Comparison of ENCODE assay signal across 23 cellular contexts in the genomic region with DNA sequence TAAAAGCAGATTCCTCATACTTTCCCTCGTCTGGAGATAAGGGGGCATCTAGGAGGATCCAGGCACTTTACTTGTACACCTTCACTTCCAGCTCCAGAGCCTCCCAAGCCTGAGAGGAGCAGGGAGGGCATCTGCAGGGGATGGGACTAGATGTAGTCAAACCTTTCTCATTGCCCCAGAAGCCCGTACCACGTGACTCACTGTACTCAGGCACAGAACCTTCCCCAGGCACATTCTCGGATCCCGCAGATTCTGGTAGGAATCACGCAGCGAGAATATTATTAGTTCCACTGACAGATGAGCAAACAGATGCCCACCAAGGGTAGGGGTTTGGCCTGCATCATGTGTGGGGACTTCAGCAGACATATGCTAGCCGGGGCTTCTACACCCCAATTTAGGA. TPM values are rescaled to one million over a fixed set of nuclear protein-coding genes. Genes with fewer than 3 reads are reported as not detected.
DNase-seq lines count a peak whose midpoint lies in the region; ATAC-seq, FAIRE-seq and TF ChIP-seq lines count a peak whose summit lies in the region.
"Had no signal": no experiment of that assay in that cellular context is flagged by ENCODE, and none has a peak within 500 bp of the region (broad histone marks: within the 10 kb centered on the region; RNA-seq: fewer than 3 reads in every experiment).

No MANE protein-coding gene starts in this region.

- POLR2A ChIA-PET in A549 (lab: Yijun Ruan, JAX) = no interaction called here

- no peak overlapping the region for H3K18ac ChIP-seq in trophoblast cell (ENCODE audit: low read length)

- H3K4ac ChIP-seq in trophoblast cell (ENCODE audit: low read depth, low read length) = no peak overlapping the region

- H3K27ac ChIP-seq in left ventricle myocardium inferior (replicated peaks) = no peak overlapping the region
- no peak overlapping the region for H3K27ac ChIP-seq in A549
- no peak overlapping the region for H3K27ac ChIP-seq in trophoblast cell (ENCODE audit: low read depth, low read length)
- H3K27ac ChIP-seq: BLaER1 treated with 17β-estradiol and CSF1 and Interleukin-3, amounts not matched to agents 10 nM and 100 nM; C4-2B had no signal

- no peak overlapping the region for H4K8ac ChIP-seq in trophoblast cell (ENCODE audit: low read depth, low read length)

- DNase-seq in cardiac septum (ENCODE audit: low spot score) (peak; percentile 20), left ventricle myocardium inferior (no peak), A549 (ENCODE audit: low read depth in 1 of 2, low spot score in 1 of 2) (no peak), trophoblast cell (peak in 1 of 2 donors; percentile 17), head of caudate nucleus (no peak), cerebellar cortex (ENCODE audit: low spot score) (no peak)
- DNase-seq: 8988T; AML-193; Caco-2; Calu3; CD4-positive, alpha-beta T cell; CD8-positive, alpha-beta T cell; DMS79 treated with DMSO at 0.1 percent for 48 hours; GF-D8 had no signal

- TF ChIP-seq EP300 in A549 (IDR thresholded peaks at IDR 0.05) (no peak), Ishikawa (IDR thresholded peaks at IDR 0.05; ENCODE audit: borderline replicate concordance) (no peak)

- H2BK12ac ChIP-seq in trophoblast cell (ENCODE audit: low read length) = no peak overlapping the region

- H4K91ac ChIP-seq in trophoblast cell (ENCODE audit: low read depth, low read length) = no peak overlapping the region

- H3K23ac ChIP-seq in trophoblast cell (ENCODE audit: low read length) = no peak overlapping the region

- H4K12ac ChIP-seq in trophoblast cell (ENCODE audit: low read depth, low read length) = no peak overlapping the region

- intact Hi-C loops in cardiac septum (cut with DNase I) = no loop called here
- intact Hi-C loops in left ventricle myocardium inferior (cut with micrococcal nuclease) = no loop called here
- intact Hi-C loops in head of caudate nucleus (cut with DNase I) = no loop called here

- H2AFZ ChIP-seq in trophoblast cell (ENCODE audit: insufficient read depth, low read length, poor library complexity) = no peak overlapping the region

- H3K36me3 ChIP-seq in left ventricle myocardium inferior = no peaks in the 10 kb centered on the region
- no peaks in the 10 kb centered on the region for H3K36me3 ChIP-seq in trophoblast cell (ENCODE audit: control insufficient read depth in 1 of 2, insufficient read depth in 2 of 2, low read length in 2 of 2)
- H3K36me3 ChIP-seq: BLaER1 treated with 17β-estradiol and CSF1 and Interleukin-3, amounts not matched to agents 10 nM and 100 nM had no signal

- H3K4me2 ChIP-seq in A549 (no peak overlapping the region), trophoblast cell (ENCODE audit: low read length) (no peak overlapping the region)
- H3K4me2 ChIP-seq: BLaER1 treated with 17β-estradiol and CSF1 and Interleukin-3, amounts not matched to agents 10 nM and 100 nM had no signal

- H2BK120ac ChIP-seq in trophoblast cell (ENCODE audit: insufficient read depth, low read length, poor library complexity) = no peak overlapping the region

- TF ChIP-seq CTCF in left ventricle myocardium inferior (IDR thresholded peaks at IDR 0.05; ENCODE audit: borderline replicate concordance) (no peak), A549 (IDR thresholded peaks at IDR 0.05) (no peak)

- no peaks in the 10 kb centered on the region for H3K79me1 ChIP-seq in trophoblast cell (ENCODE audit: low read length)

- H3K27me3 ChIP-seq in left ventricle myocardium inferior (ENCODE audit: low read depth) (peaks cover 17% of the 10 kb centered on the region), trophoblast cell (ENCODE audit: insufficient read depth, low read length) (no peaks in the 10 kb centered on the region)
- H3K27me3 ChIP-seq: BLaER1 treated with 17β-estradiol and CSF1 and Interleukin-3, amounts not matched to agents 10 nM and 100 nM had no signal

- H3K9me3 ChIP-seq in left ventricle myocardium inferior (replicated peaks) = no peaks in the 10 kb centered on the region
- H3K9me3 ChIP-seq in A549 = no peaks in the 10 kb centered on the region
- H3K9me3 ChIP-seq in trophoblast cell (ENCODE audit: insufficient read depth, low read depth, low read length) = peaks cover 7% of the 10 kb centered on the region
- H3K9me3 ChIP-seq: Caco-2 had no signal

- no peak for ATAC-seq in A549
- ATAC-seq: CD8-positive, alpha-beta T cell had no signal

- H3K79me2 ChIP-seq in trophoblast cell (ENCODE audit: control insufficient read depth, insufficient read depth, low read length, poor library complexity) = no peaks in the 10 kb centered on the region

- 14% methylated on average over 8 of the region's 8 CpGs for WGBS in A549 (ENCODE audit: missing lambda C conversion rate)
- WGBS in trophoblast cell (ENCODE audit: extremely low coverage, insufficient coverage, insufficient read length) = no CpG with 5 or more reads among the region's 8 CpGs

- CTCF ChIA-PET in A549 (lab: Yijun Ruan, JAX) = interaction anchor here (1.5 to 2.9 kb wide), 2 partner anchors 11 to 25 kb away, joined by 4 to 12 read pairs; a partner anchor contains a TSS

- H3K9ac ChIP-seq in trophoblast cell (ENCODE audit: low read length) = peak overlapping the region; percentile 34
- H3K9ac ChIP-seq: BLaER1 treated with 17β-estradiol and CSF1 and Interleukin-3, amounts not matched to agents 10 nM and 100 nM had no signal

- no peak for TF ChIP-seq POLR2A in A549 (IDR thresholded peaks at IDR 0.05; ENCODE audit: low read length)

- no peak overlapping the region for H3K14ac ChIP-seq in trophoblast cell (ENCODE audit: low read length)

- FAIRE-seq in A549 (lab: Jason Lieb, UNC) = no peak
- FAIRE-seq: A204.1, D721Med, G401.6, GM12891, GM19239 had no signal

- no peaks in the 10 kb centered on the region for H3K4me1 ChIP-seq in left ventricle myocardium inferior
- H3K4me1 ChIP-seq in A549 = no peaks in the 10 kb centered on the region
- no peaks in the 10 kb centered on the region for H3K4me1 ChIP-seq in trophoblast cell (ENCODE audit: control insufficient read depth in 1 of 2, insufficient read depth in 2 of 2, low read length in 2 of 2)
- H3K4me1 ChIP-seq: Caco-2 had no signal

- no peak overlapping the region for H2AK5ac ChIP-seq in trophoblast cell (ENCODE audit: low read length)

- H2BK5ac ChIP-seq in trophoblast cell (ENCODE audit: low read depth, low read length, poor library complexity) = no peak overlapping the region

- H3K4me3 ChIP-seq in left ventricle myocardium inferior = no peak overlapping the region
- H3K4me3 ChIP-seq in A549 = no peak overlapping the region
- no peak overlapping the region for H3K4me3 ChIP-seq in trophoblast cell (ENCODE audit: low read depth, low read length)
- H3K4me3 ChIP-seq: BLaER1 treated with 17β-estradiol and CSF1 and Interleukin-3, amounts not matched to agents 10 nM and 100 nM had no signal

- TF ChIP-seq RAD21 in A549 (conservative IDR thresholded peaks at IDR 0.05 in 1 of 2, IDR thresholded peaks at IDR 0.05 in 1 of 2) (no peak), Ishikawa (IDR thresholded peaks at IDR 0.05; ENCODE audit: low read depth) (no peak)

TF ChIP-seq in A549, 52 proteins besides CTCF, POLR2A, EP300 and RAD21:
- no peak for TF ChIP-seq JUN (IDR thresholded peaks at IDR 0.05)
- TF ChIP-seq, protein P1, sequence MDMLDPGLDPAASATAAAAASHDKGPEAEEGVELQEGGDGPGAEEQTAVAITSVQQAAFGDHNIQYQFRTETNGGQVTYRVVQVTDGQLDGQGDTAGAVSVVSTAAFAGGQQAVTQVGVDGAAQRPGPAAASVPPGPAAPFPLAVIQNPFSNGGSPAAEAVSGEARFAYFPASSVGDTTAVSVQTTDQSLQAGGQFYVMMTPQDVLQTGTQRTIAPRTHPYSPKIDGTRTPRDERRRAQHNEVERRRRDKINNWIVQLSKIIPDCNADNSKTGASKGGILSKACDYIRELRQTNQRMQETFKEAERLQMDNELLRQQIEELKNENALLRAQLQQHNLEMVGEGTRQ (IDR thresholded peaks at IDR 0.05) = 0 out of 2 replicates have a peak, but pooled peaks have one; percentile 40

TF ChIP-seq in Ishikawa, 13 proteins besides CTCF, POLR2A, EP300 and RAD21:
- TF ChIP-seq, protein P2, sequence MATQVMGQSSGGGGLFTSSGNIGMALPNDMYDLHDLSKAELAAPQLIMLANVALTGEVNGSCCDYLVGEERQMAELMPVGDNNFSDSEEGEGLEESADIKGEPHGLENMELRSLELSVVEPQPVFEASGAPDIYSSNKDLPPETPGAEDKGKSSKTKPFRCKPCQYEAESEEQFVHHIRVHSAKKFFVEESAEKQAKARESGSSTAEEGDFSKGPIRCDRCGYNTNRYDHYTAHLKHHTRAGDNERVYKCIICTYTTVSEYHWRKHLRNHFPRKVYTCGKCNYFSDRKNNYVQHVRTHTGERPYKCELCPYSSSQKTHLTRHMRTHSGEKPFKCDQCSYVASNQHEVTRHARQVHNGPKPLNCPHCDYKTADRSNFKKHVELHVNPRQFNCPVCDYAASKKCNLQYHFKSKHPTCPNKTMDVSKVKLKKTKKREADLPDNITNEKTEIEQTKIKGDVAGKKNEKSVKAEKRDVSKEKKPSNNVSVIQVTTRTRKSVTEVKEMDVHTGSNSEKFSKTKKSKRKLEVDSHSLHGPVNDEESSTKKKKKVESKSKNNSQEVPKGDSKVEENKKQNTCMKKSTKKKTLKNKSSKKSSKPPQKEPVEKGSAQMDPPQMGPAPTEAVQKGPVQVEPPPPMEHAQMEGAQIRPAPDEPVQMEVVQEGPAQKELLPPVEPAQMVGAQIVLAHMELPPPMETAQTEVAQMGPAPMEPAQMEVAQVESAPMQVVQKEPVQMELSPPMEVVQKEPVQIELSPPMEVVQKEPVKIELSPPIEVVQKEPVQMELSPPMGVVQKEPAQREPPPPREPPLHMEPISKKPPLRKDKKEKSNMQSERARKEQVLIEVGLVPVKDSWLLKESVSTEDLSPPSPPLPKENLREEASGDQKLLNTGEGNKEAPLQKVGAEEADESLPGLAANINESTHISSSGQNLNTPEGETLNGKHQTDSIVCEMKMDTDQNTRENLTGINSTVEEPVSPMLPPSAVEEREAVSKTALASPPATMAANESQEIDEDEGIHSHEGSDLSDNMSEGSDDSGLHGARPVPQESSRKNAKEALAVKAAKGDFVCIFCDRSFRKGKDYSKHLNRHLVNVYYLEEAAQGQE (IDR thresholded peaks at IDR 0.05; ENCODE audit: low read depth) = no peak
- TF ChIP-seq, protein P3, sequence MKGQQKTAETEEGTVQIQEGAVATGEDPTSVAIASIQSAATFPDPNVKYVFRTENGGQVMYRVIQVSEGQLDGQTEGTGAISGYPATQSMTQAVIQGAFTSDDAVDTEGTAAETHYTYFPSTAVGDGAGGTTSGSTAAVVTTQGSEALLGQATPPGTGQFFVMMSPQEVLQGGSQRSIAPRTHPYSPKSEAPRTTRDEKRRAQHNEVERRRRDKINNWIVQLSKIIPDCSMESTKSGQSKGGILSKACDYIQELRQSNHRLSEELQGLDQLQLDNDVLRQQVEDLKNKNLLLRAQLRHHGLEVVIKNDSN (IDR thresholded peaks at IDR 0.05) = peak; percentile 58; the same call in 1 of the 2 replicates

RNA-seq across cellular contexts. Expression of a gene that starts 25.2 kb away (rescaled TPM):
- total RNA-seq in cardiac septum (0.05 TPM), left ventricle myocardium inferior (0.03 TPM)
- polyA plus RNA-seq in A549 (2011; rRNA removed) (under 0.01 TPM in 1 of 2 replicates, not detected in the other), A549 (2017; fragmentation: RNase III; extraction: RNeasy Plus Mini Kit Qiagen cat#74134 plus additional on column Dnase treatment) (not detected in 3 replicates)
- not detected in 2 replicates for polyA plus RNA-seq in A549 (2012; cell fraction: cytosol; rRNA removed)
- polyA plus RNA-seq in A549 (2012; cell fraction: nucleus; rRNA removed) = not detected in 2 replicates
- polyA minus RNA-seq in A549 (2011; rRNA and poly(A)+ RNA removed) = not detected in 2 replicates
- 0.04 and 0.07 TPM in 2 replicates for polyA plus RNA-seq in trophoblast cell (2013)
- total RNA-seq: Caco-2; Calu3; CD4-positive, alpha-beta T cell; CD8-positive, alpha-beta T cell had no signal
- polyA plus RNA-seq: BJ had no signal
